Comparison of ENCODE assay signal across 23 cellular contexts in the genomic region with DNA sequence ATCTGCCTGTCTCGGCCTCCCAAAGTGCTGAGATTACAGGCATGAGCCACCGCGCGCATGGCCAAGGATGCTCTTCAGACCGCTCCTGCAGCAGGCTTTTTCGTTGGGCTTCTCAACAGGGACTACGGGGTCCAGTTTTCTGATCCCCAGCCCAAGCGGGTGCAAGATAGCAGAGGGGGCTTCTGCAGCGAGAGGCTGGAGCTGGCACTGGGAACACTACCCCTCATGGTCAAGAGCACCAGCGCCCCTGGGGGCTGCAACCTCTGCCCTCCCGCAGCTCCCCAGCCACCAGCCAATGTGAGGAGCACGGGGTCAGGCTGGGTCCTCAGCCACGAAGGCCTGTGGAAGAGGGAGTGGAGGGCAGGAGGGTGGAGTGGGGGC. TPM values are rescaled to one million over a fixed set of nuclear protein-coding genes. Genes with fewer than 3 reads are reported as not detected.
"Had no signal": no experiment of that assay in that cellular context is flagged by ENCODE, and none has a peak within 500 bp of the region (broad histone marks: within the 10 kb centered on the region; RNA-seq: fewer than 3 reads in every experiment).

No MANE protein-coding gene starts in this region.

- H3K27me3 ChIP-seq: neutrophil, right atrium auricular region, sigmoid colon, transverse colon, upper lobe of right lung, uterus had no signal

- FAIRE-seq: frontal cortex, keratinocyte had no signal

- H3K4me3 Mint-ChIP-seq: memory B cell; natural killer cell; stimulated activated effector memory CD8-positive, alpha-beta T cell treated with anti-CD3 and anti-CD28 coated beads, Interleukin-12 subunit alpha, Interleukin-12 subunit beta, amount 100 ng/mL, for 72 hours; stimulated activated naive CD8-positive, alpha-beta T cell treated with anti-CD3 and anti-CD28 coated beads, Interleukin-15, Interleukin-2, amounts not matched to agents 100 ng/mL and 50 ng/mL, for 24 hours had no signal

- H3K27ac Mint-ChIP-seq: memory B cell; natural killer cell; progenitor cell of endocrine pancreas; stimulated activated effector memory CD8-positive, alpha-beta T cell treated with anti-CD3 and anti-CD28 coated beads, Interleukin-12 subunit alpha, Interleukin-12 subunit beta, amount 100 ng/mL, for 72 hours; stimulated activated naive CD8-positive, alpha-beta T cell treated with anti-CD3 and anti-CD28 coated beads, Interleukin-15, Interleukin-2, amounts not matched to agents 100 ng/mL and 50 ng/mL, for 24 hours had no signal

- H3K4me3 ChIP-seq: coronary artery, lung, right atrium auricular region, sigmoid colon, transverse colon, upper lobe of right lung, uterus had no signal

- H3K9me3 ChIP-seq: neutrophil, right atrium auricular region, sigmoid colon, transverse colon, upper lobe of right lung, uterus had no signal

- H3K27me3 Mint-ChIP-seq: memory B cell; progenitor cell of endocrine pancreas; stimulated activated naive CD8-positive, alpha-beta T cell treated with anti-CD3 and anti-CD28 coated beads, Interleukin-15, Interleukin-2, amounts not matched to agents 100 ng/mL and 50 ng/mL, for 24 hours had no signal

- H3K36me3 Mint-ChIP-seq: natural killer cell had no signal

- H3K36me3 ChIP-seq: uterus had no signal

- H3K9me3 Mint-ChIP-seq: memory B cell; natural killer cell; stimulated activated effector memory CD8-positive, alpha-beta T cell treated with anti-CD3 and anti-CD28 coated beads, Interleukin-12 subunit alpha, Interleukin-12 subunit beta, amount 100 ng/mL, for 72 hours; stimulated activated naive CD8-positive, alpha-beta T cell treated with anti-CD3 and anti-CD28 coated beads, Interleukin-15, Interleukin-2, amounts not matched to agents 100 ng/mL and 50 ng/mL, for 24 hours had no signal

- H3K9ac ChIP-seq: parathyroid adenoma had no signal

- ATAC-seq: left ventricle myocardium superior; natural killer cell; stimulated activated effector memory CD8-positive, alpha-beta T cell treated with anti-CD3 and anti-CD28 coated beads, Interleukin-12 subunit alpha, Interleukin-12 subunit beta, amount 100 ng/mL, for 72 hours; upper lobe of right lung had no signal

- H2AFZ ChIP-seq: parathyroid adenoma had no signal

- H3K27ac ChIP-seq: coronary artery, parathyroid adenoma, right atrium auricular region, sigmoid colon, transverse colon, upper lobe of right lung, uterus had no signal

- DNase-seq: effector CD4-positive, alpha-beta T cell; left ventricle myocardium superior; natural killer cell; sigmoid colon; stimulated activated CD4-positive, alpha-beta T cell treated with anti-CD3 and anti-CD28 coated beads, Interleukin-2, amount 100 ng/mL, for 24 hours; stimulated activated CD4-positive, alpha-beta T cell treated with anti-CD3 and anti-CD28 coated beads, Interleukin-4, amount 100 ng/mL, for 24 hours; transverse colon; upper lobe of right lung; uterus had no signal

RNA-seq across cellular contexts. Expression of a gene that starts 18.2 kb away (rescaled TPM):
- total RNA-seq: fibroblast of villous mesenchyme, glomerular endothelial cell, transverse colon had no signal
- polyA plus RNA-seq: neural cell had no signal
